14 cellular contexts compared by ENCODE assay signal in genomic region chr11:44701276-44701675, GRCh38.
"Had no signal": no experiment of that assay in that cellular context is flagged by ENCODE, and none has a peak within 500 bp of the region (broad histone marks: within the 10 kb centered on the region; RNA-seq: fewer than 3 reads in every experiment).

No MANE protein-coding gene starts in this region.

- H3K27me3 ChIP-seq: adrenal gland, body of pancreas, esophagus muscularis mucosa, tibial nerve had no signal

- H3K36me3 ChIP-seq: adrenal gland, esophagus muscularis mucosa, SJCRH30, tibial nerve had no signal

- DNase-seq: activated CD4-positive, alpha-beta T cell treated with anti-CD3 and anti-CD28 coated beads for 48 hours; activated CD8-positive, alpha-beta memory T cell treated with anti-CD3 and anti-CD28 coated beads for 24 hours; activated naive CD4-positive, alpha-beta T cell treated with anti-CD3 and anti-CD28 coated beads, Interleukin-2, amount 50 U/mL, for 16 hours; body of pancreas; endodermal cell; mesenchymal stem cell; SJCRH30; stimulated activated naive B cell treated with anti-CD40 and anti-IgM and Interleukin-4, amounts not matched to agents 10 μg/mL and 1 μg/mL and 100 μg/mL, for 72 hours had no signal

- H3K9me3 ChIP-seq: adrenal gland, SJCRH30 had no signal

- H3K4me3 ChIP-seq: adrenal gland, body of pancreas, esophagus muscularis mucosa, SJCRH30, smooth muscle cell, tibial nerve had no signal

- ATAC-seq: body of pancreas; stimulated activated naive B cell treated with anti-CD40 and anti-IgM and Interleukin-4, amounts not matched to agents 10 μg/mL and 1 μg/mL and 100 μg/mL, for 72 hours; WTC11 had no signal

- H3K27ac ChIP-seq: adrenal gland, body of pancreas, esophagus muscularis mucosa, parathyroid adenoma, SJCRH30, tibial nerve had no signal

- H3K4me1 ChIP-seq: body of pancreas, parathyroid adenoma, SJCRH30 had no signal
